Comparison of ENCODE assay signal across 8 cellular contexts in genomic region chr10:131902211-131902610, GRCh38. TPM values are rescaled to one million over a fixed set of nuclear protein-coding genes. Genes with fewer than 3 reads are reported as not detected.
A peak's percentile ranks its signal among the peaks of the same experiment; 100 is the strongest.
DNase-seq lines count a peak whose midpoint lies in the region; ATAC-seq and TF ChIP-seq lines count a peak whose summit lies in the region.

No MANE protein-coding gene starts in this region.

- no peak overlapping the region for H2AFZ ChIP-seq in smooth muscle cell (ENCODE audit: low read depth)

- H3K9me3 Mint-ChIP-seq in WTC11 = no peaks in the 10 kb centered on the region

- H3K27ac Mint-ChIP-seq in WTC11 = peak overlapping the region; percentile 82

- H3K36me3 ChIP-seq in HEK293 (ENCODE audit: control insufficient read depth in 2 of 2, insufficient read depth in 1 of 2, low read length in 2 of 2) (peaks cover 14 to 15% of the 10 kb centered on the region in 2 experiments; a peak in 2 of 3 replicates), right atrium auricular region (peaks cover 6% of the 10 kb centered on the region), smooth muscle cell (ENCODE audit: low read depth) (no peaks in the 10 kb centered on the region)

- H3K4me1 ChIP-seq in HEK293 (ENCODE audit: control insufficient read depth, insufficient read depth, low read length) = peaks cover 25% of the 10 kb centered on the region
- peaks cover 0 to 46% of the 10 kb centered on the region in 2 donors for H3K4me1 ChIP-seq in right atrium auricular region
- H3K4me1 ChIP-seq in smooth muscle cell (ENCODE audit: low read depth) = peaks cover 10% of the 10 kb centered on the region

- peaks cover 2% of the 10 kb centered on the region for H3F3A ChIP-seq in smooth muscle cell (ENCODE audit: low read depth)

- CTCF ChIA-PET in HEK293 (lab: Yijun Ruan, JAX) (interaction anchor here (1.9 kb wide), 1 partner anchor 17 kb away, joined by 7 read pairs; no protein-coding TSS in a partner anchor), WTC11 (lab: Charles Lee) (interaction anchor here (2.4 kb wide), 1 partner anchor 41 kb away, joined by 10 read pairs; no protein-coding TSS in a partner anchor)

- TF ChIP-seq CTCF in HEK293 (tag by site-specific recombination; IDR thresholded peaks at IDR 0.05) (no peak), WTC11 (IDR thresholded peaks at IDR 0.05) (no peak), right atrium auricular region (IDR thresholded peaks at IDR 0.05) (no peak), smooth muscle cell (IDR thresholded peaks at IDR 0.05; ENCODE audit: borderline replicate concordance, insufficient read depth, poor library complexity, severe bottlenecking) (no peak)

- H3K27ac ChIP-seq in HEK293 (ENCODE audit: extremely low read depth, low read depth, low read length) = no peak overlapping the region
- H3K27ac ChIP-seq in right atrium auricular region = peak overlapping the region; percentile 93 to 95
- peak overlapping the region; percentile 83 for H3K27ac ChIP-seq in smooth muscle cell (ENCODE audit: low read depth)

- ATAC-seq in WTC11 = no peak

- H4K20me1 ChIP-seq in smooth muscle cell (ENCODE audit: low read depth) = peaks cover 56% of the 10 kb centered on the region

- peak overlapping the region; percentile 53 for H3K4me3 ChIP-seq in HEK293 (ENCODE audit: low read depth, low read length)
- peak overlapping the region; percentile 76 to 90 for H3K4me3 ChIP-seq in right atrium auricular region
- H3K4me3 ChIP-seq in smooth muscle cell = peak overlapping the region; percentile 90

- peaks cover 16% of the 10 kb centered on the region for H3K36me3 Mint-ChIP-seq in WTC11

- DNase-seq in WTC11 (ENCODE audit: low spot score) (no peak), right atrium auricular region (ENCODE audit: low spot score) (no peak), smooth muscle cell (lab: John Stamatoyannopoulos, UW; ENCODE audit: unreplicated experiment) (no peak), NCI-H2227 (lab: John Stamatoyannopoulos, UW; ENCODE audit: unreplicated experiment) (no peak), epidermal melanocyte (ENCODE audit: insufficient read length, low spot score) (no peak)
- no peak for DNase-seq in stimulated activated CD4-positive, alpha-beta T cell treated with anti-CD3 and anti-CD28 coated beads, Interleukin-2, amount 100 ng/mL, for 48 hours
- DNase-seq in activated CD4-positive, CD25-positive, alpha-beta regulatory T cell treated with anti-CD3 and anti-CD28 coated beads, Interleukin-2, amount 50 U/mL, for 72 hours = no peak

- peak overlapping the region; percentile 93 for H3K4me2 ChIP-seq in smooth muscle cell

- POLR2A ChIA-PET in HEK293 (lab: Yijun Ruan, JAX) (no interaction called here), WTC11 (lab: Charles Lee) (interaction anchor here (1.5 kb wide), 1 partner anchor 17 kb away, joined by 4 read pairs; no protein-coding TSS in a partner anchor)

- peak overlapping the region; percentile 91 for H3K4me3 Mint-ChIP-seq in WTC11

- H3K9ac ChIP-seq in smooth muscle cell (ENCODE audit: low read depth) = peak overlapping the region; percentile 90

- H3K9me3 ChIP-seq in HEK293 (ENCODE audit: control insufficient read depth, insufficient read depth, low read depth, low read length) (no peaks in the 10 kb centered on the region), right atrium auricular region (no peaks in the 10 kb centered on the region), smooth muscle cell (replicated peaks; ENCODE audit: low read depth) (no peaks in the 10 kb centered on the region)

- peaks cover 10% of the 10 kb centered on the region for H3K27me3 Mint-ChIP-seq in WTC11 (ENCODE audit: low read depth)

- H3K27me3 ChIP-seq in right atrium auricular region (no peaks in the 10 kb centered on the region), smooth muscle cell (ENCODE audit: low read depth) (no peaks in the 10 kb centered on the region)

- H3K4me1 Mint-ChIP-seq in WTC11 = peaks cover 37% of the 10 kb centered on the region

- 65% methylated on average over 5 of the region's 5 CpGs for WGBS in smooth muscle cell (ENCODE audit: low lambda C conversion rate)

- peaks cover 62% of the 10 kb centered on the region for H3K79me2 ChIP-seq in smooth muscle cell (ENCODE audit: low read depth)

TF ChIP-seq in HEK293, 187 proteins besides CTCF, POLR2A, EP300 and RAD21:
- TF ChIP-seq PRDM1 (tag by site-specific recombination; IDR thresholded peaks at IDR 0.05) = peak; percentile 4; the same call in 1 of the 2 replicates
- no peak for TF ChIP-seq MEIS1 (CRISPR knock-in tag; IDR thresholded peaks at IDR 0.05; ENCODE audit: borderline replicate concordance)
- peak; percentile 43; the same call in 1 of the 2 replicates for TF ChIP-seq ZBTB48 (tag by site-specific recombination; IDR thresholded peaks at IDR 0.05)
- no peak for TF ChIP-seq HIC1 (tag by site-specific recombination; IDR thresholded peaks at IDR 0.05)
- TF ChIP-seq ZNF843 (tag by site-specific recombination; IDR thresholded peaks at IDR 0.05) = no peak

TF ChIP-seq in WTC11, 78 proteins besides CTCF, POLR2A, EP300 and RAD21:
- TF ChIP-seq ATF3 (CRISPR knock-in tag; conservative IDR thresholded peaks at IDR 0.05) (no peak), AR (CRISPR knock-in tag; IDR thresholded peaks at IDR 0.05) (no peak), GRHL2 (CRISPR knock-in tag; IDR thresholded peaks at IDR 0.05; ENCODE audit: insufficient replicate concordance, severe bottlenecking) (no peak), E2F4 (CRISPR knock-in tag; IDR thresholded peaks at IDR 0.05; ENCODE audit: borderline replicate concordance, low read depth) (no peak), NR2C2 (CRISPR knock-in tag; IDR thresholded peaks at IDR 0.05) (no peak), SOX15 (CRISPR knock-in tag; IDR thresholded peaks at IDR 0.05) (no peak)

RNA-seq across cellular contexts. Expression of gene PPP2R2D, which starts 1.4 kb away (rescaled TPM):
- total RNA-seq in WTC11 (2021) (28.7 to 33.2 TPM (median 30.0 TPM) in 3 replicates), right atrium auricular region (10 to 100 TPM; 23.8 to 30.6 TPM), smooth muscle cell (25.1 and 27.1 TPM in 2 replicates)
- polyA plus RNA-seq in smooth muscle cell = 22.2 and 22.5 TPM in 2 replicates
